ENCODE assay signal across 28 cellular contexts in genomic region chr6:40888456-40888990, GRCh38.
"Had no signal": no experiment of that assay in that cellular context is flagged by ENCODE, and none has a peak within 500 bp of the region (broad histone marks: within the 10 kb centered on the region; RNA-seq: fewer than 3 reads in every experiment).

No MANE protein-coding gene starts in this region.

- H3K4me3 Mint-ChIP-seq: activated CD4-positive, alpha-beta memory T cell treated with anti-CD3 and anti-CD28 coated beads, Interleukin-2, amount 10 ng/mL, durations not matched to agents 7 days and 5 days; activated CD4-positive, alpha-beta T cell treated with anti-CD3 and anti-CD28 coated beads for 36 hours; activated naive CD4-positive, alpha-beta T cell treated with anti-CD3 and anti-CD28 coated beads for 36 hours; activated naive CD8-positive, alpha-beta T cell; activated T-helper 17 cell treated with anti-CD3 and anti-CD28 coated beads, Interleukin-2, amount 50 U/mL, for 72 hours; T-cell had no signal

- H3K27ac Mint-ChIP-seq: activated CD4-positive, alpha-beta memory T cell treated with anti-CD3 and anti-CD28 coated beads, Interleukin-2, amount 10 ng/mL, durations not matched to agents 7 days and 5 days; activated CD4-positive, alpha-beta T cell treated with anti-CD3 and anti-CD28 coated beads for 36 hours; activated naive CD4-positive, alpha-beta T cell treated with anti-CD3 and anti-CD28 coated beads for 36 hours; activated naive CD8-positive, alpha-beta T cell; activated T-helper 17 cell treated with anti-CD3 and anti-CD28 coated beads, Interleukin-2, amount 50 U/mL, for 72 hours; T-cell had no signal

- H3K9me3 Mint-ChIP-seq: activated CD4-positive, alpha-beta memory T cell treated with anti-CD3 and anti-CD28 coated beads, Interleukin-2, amount 10 ng/mL, durations not matched to agents 7 days and 5 days; activated naive CD4-positive, alpha-beta T cell treated with anti-CD3 and anti-CD28 coated beads for 36 hours; activated T-helper 17 cell treated with anti-CD3 and anti-CD28 coated beads, Interleukin-2, amount 50 U/mL, for 72 hours; T-cell had no signal

- H3K4me3 ChIP-seq: cardiac muscle cell, SK-N-MC had no signal

- DNase-seq: activated CD4-positive, alpha-beta memory T cell treated with anti-CD3 and anti-CD28 coated beads, Interleukin-2, amount 10 ng/mL, durations not matched to agents 7 days and 5 days; activated CD4-positive, alpha-beta T cell treated with anti-CD3 and anti-CD28 coated beads for 36 hours; activated CD4-positive, alpha-beta T cell treated with anti-CD3 and anti-CD28 coated beads, Interleukin-2, amount 50 U/mL, for 1 hour; activated gamma-delta T cell; activated naive CD4-positive, alpha-beta T cell treated with anti-CD3 and anti-CD28 coated beads for 36 hours; activated T-cell treated with anti-CD3 and anti-CD28 coated beads for 4 hours; activated T-cell treated with anti-CD3 and anti-CD28 coated beads, Interleukin-2, amount 50 U/mL, for 48 hours; amygdala; brain microvascular endothelial cell; IMR-90; KBM-7; MV-4-11; NCI-H1092 treated with DMSO at 0.1 percent for 48 hours; NCI-H1417 treated with DMSO at 0.1 percent for 48 hours; NCI-H1694; NCI-H2029; NCI-H2107; NCI-H2171 treated with DMSO at 0.1 percent for 48 hours; NCI-H226; NCI-H526; NCI-H774; SIG-M5; T-cell had no signal

- H3K27me3 ChIP-seq: brain microvascular endothelial cell, cardiac muscle cell had no signal

- ATAC-seq: activated CD4-positive, alpha-beta T cell treated with anti-CD3 and anti-CD28 coated beads for 36 hours; activated T-helper 17 cell treated with anti-CD3 and anti-CD28 coated beads, Interleukin-2, amount 50 U/mL, for 72 hours; T-cell had no signal

- H3K36me3 ChIP-seq: brain microvascular endothelial cell, cardiac muscle cell had no signal

- H3K4me1 Mint-ChIP-seq: activated CD4-positive, alpha-beta memory T cell treated with anti-CD3 and anti-CD28 coated beads, Interleukin-2, amount 10 ng/mL, durations not matched to agents 7 days and 5 days; activated CD4-positive, alpha-beta T cell treated with anti-CD3 and anti-CD28 coated beads for 36 hours; activated T-helper 17 cell treated with anti-CD3 and anti-CD28 coated beads, Interleukin-2, amount 50 U/mL, for 72 hours; T-cell had no signal

- H3K27me3 Mint-ChIP-seq: activated naive CD8-positive, alpha-beta T cell had no signal

- H3K36me3 Mint-ChIP-seq: T-cell had no signal

- H3K27ac ChIP-seq: brain microvascular endothelial cell, cardiac muscle cell, SK-N-MC, VCaP had no signal
